1 cellular context compared by ENCODE assay signal in the genomic region with DNA sequence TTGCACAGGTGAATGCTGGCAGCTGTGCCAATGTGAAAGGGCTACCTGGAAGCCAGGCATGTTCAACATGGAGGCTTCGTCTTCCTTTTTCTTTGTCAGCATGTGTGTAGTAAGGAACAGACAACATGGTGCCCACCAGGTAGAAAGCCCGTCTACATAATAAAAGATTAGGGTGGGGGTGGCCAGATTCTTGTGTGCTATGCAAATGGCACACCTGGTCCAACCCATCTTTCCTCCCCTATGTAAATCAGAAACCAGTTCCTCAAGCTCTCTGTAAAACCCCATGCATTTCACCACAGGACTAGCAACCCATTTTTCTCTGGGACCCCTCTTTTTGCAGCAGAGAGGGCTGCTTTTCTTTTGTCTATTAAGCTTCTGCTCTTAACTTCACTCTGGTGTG.
TF ChIP-seq lines count a peak whose summit lies in the region.

No MANE protein-coding gene starts in this region.

TF ChIP-seq in H1, 55 proteins besides CTCF, POLR2A, EP300 and RAD21:
- TF ChIP-seq RNF2 (IDR thresholded peaks at IDR 0.05; ENCODE audit: borderline replicate concordance, low read depth, low read length, missing control alignments, poor library complexity, severe bottlenecking), result no peak
- TF ChIP-seq ASH2L (IDR thresholded peaks at IDR 0.05; ENCODE audit: low read length), result peak; percentile 71
- no peak for TF ChIP-seq JUND (IDR thresholded peaks at IDR 0.05; ENCODE audit: low read length)
- peak; percentile 19; the same call in 1 of the 2 replicates for TF ChIP-seq POU5F1 (IDR thresholded peaks at IDR 0.05; ENCODE audit: low read depth, low read length)
- TF ChIP-seq RBBP5 (IDR thresholded peaks at IDR 0.05; ENCODE audit: borderline replicate concordance, low read depth, low read length), result 0 out of 2 replicates have a peak, but pooled peaks have one; percentile 43
- TF ChIP-seq, protein P1, sequence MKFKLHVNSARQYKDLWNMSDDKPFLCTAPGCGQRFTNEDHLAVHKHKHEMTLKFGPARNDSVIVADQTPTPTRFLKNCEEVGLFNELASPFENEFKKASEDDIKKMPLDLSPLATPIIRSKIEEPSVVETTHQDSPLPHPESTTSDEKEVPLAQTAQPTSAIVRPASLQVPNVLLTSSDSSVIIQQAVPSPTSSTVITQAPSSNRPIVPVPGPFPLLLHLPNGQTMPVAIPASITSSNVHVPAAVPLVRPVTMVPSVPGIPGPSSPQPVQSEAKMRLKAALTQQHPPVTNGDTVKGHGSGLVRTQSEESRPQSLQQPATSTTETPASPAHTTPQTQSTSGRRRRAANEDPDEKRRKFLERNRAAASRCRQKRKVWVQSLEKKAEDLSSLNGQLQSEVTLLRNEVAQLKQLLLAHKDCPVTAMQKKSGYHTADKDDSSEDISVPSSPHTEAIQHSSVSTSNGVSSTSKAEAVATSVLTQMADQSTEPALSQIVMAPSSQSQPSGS (IDR thresholded peaks at IDR 0.05; ENCODE audit: low read length), result no peak
- TF ChIP-seq SP1 (IDR thresholded peaks at IDR 0.05; ENCODE audit: low read depth, low read length), result peak; percentile 56; the same call in 1 of the 2 replicates
- TF ChIP-seq TCF12 (IDR thresholded peaks at IDR 0.05; ENCODE audit: low read depth, low read length), result peak; percentile 90
- no peak for TF ChIP-seq CEBPB (IDR thresholded peaks at IDR 0.05; ENCODE audit: low read depth, low read length)
- TF ChIP-seq YY1 (IDR thresholded peaks at IDR 0.05; ENCODE audit: low read depth, low read length), result peak; percentile 85
- TF ChIP-seq PHF8 (conservative IDR thresholded peaks at IDR 0.05; ENCODE audit: low read depth, low read length), result no peak
- no peak for TF ChIP-seq KDM5A (IDR thresholded peaks at IDR 0.05; ENCODE audit: low read length)
- TF ChIP-seq FOSL1 (IDR thresholded peaks at IDR 0.05; ENCODE audit: insufficient read depth, low read depth, low read length), result no peak
- TF ChIP-seq HDAC2 (IDR thresholded peaks at IDR 0.05; ENCODE audit: borderline replicate concordance in 1 of 2, low read depth in 2 of 2, low read length in 2 of 2), result 0 out of 4 replicates have a peak, but pooled peaks of 1 of the 2 experiments have one; percentile 4
- no peak for TF ChIP-seq TEAD4 (IDR thresholded peaks at IDR 0.05; ENCODE audit: low read depth, low read length)
- no peak for TF ChIP-seq GABPA (IDR thresholded peaks at IDR 0.05; ENCODE audit: borderline replicate concordance, insufficient read depth, low read length)
- no peak for TF ChIP-seq SIN3A (conservative IDR thresholded peaks at IDR 0.05 in 1 of 2, IDR thresholded peaks at IDR 0.05 in 1 of 2; ENCODE audit: low read depth in 1 of 2, low read length in 2 of 2)
- TF ChIP-seq, protein P2, sequence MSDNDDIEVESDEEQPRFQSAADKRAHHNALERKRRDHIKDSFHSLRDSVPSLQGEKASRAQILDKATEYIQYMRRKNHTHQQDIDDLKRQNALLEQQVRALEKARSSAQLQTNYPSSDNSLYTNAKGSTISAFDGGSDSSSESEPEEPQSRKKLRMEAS (IDR thresholded peaks at IDR 0.05), result peak; percentile 78; the same call in 1 of the 2 replicates
- TF ChIP-seq, protein P3, sequence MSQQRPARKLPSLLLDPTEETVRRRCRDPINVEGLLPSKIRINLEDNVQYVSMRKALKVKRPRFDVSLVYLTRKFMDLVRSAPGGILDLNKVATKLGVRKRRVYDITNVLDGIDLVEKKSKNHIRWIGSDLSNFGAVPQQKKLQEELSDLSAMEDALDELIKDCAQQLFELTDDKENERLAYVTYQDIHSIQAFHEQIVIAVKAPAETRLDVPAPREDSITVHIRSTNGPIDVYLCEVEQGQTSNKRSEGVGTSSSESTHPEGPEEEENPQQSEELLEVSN (IDR thresholded peaks at IDR 0.05), result peak; percentile 76; the same call in 1 of the 2 replicates
- TF ChIP-seq CBX5 (IDR thresholded peaks at IDR 0.05; ENCODE audit: low read depth, low read length), result no peak
